24 cellular contexts compared by ENCODE assay signal in genomic region chrX:154061801-154062200, GRCh38. TPM values are rescaled to one million over a fixed set of nuclear protein-coding genes. Genes with fewer than 3 reads are reported as not detected.
DNase-seq lines count a peak whose midpoint lies in the region; ATAC-seq and TF ChIP-seq lines count a peak whose summit lies in the region.
"Had no signal": no experiment of that assay in that cellular context is flagged by ENCODE, and none has a peak within 500 bp of the region (broad histone marks: within the 10 kb centered on the region; RNA-seq: fewer than 3 reads in every experiment).

No MANE protein-coding gene starts in this region.

- peaks cover 84% of the 10 kb centered on the region for H3K4me1 Mint-ChIP-seq in activated naive CD4-positive, alpha-beta T cell treated with anti-CD3 and anti-CD28 coated beads for 36 hours (ENCODE audit: low read depth)
- H3K4me1 Mint-ChIP-seq in central memory CD8-positive, alpha-beta T cell, result peaks cover 74% of the 10 kb centered on the region
- peaks cover 44% of the 10 kb centered on the region for H3K4me1 Mint-ChIP-seq in endothelial cell (ENCODE audit: unreplicated experiment)

- DNase-seq in activated naive CD4-positive, alpha-beta T cell treated with anti-CD3 and anti-CD28 coated beads for 36 hours, result no peak
- no peak for DNase-seq in activated naive CD4-positive, alpha-beta T cell treated with Interleukin-2 at 50 U/mL for 16 hours
- no peak for DNase-seq in NT2/D1 (ENCODE audit: low read depth, low spot score)
- no peak for DNase-seq in central memory CD8-positive, alpha-beta T cell (ENCODE audit: low spot score in 2 of 2)
- no peak for DNase-seq in trophoblast cell
- no peak for DNase-seq in endothelial cell (ENCODE audit: low spot score)
- DNase-seq in central memory CD4-positive, alpha-beta T cell, result no peak
- no peak for DNase-seq in NCI-H2081 treated with DMSO at 0.1 percent for 48 hours (lab: John Stamatoyannopoulos, UW)
- DNase-seq: activated CD4-positive, alpha-beta T cell treated with anti-CD3 and anti-CD28 coated beads, Interleukin-2, amount 50 U/mL, for 1 hour; DMS153; GDM1; KBM-7; NCI-H1436 treated with DMSO at 0.1 percent for 48 hours; NCI-H2171 treated with DMSO at 0.1 percent for 48 hours; NCI-H526; posterior cingulate gyrus; sigmoid colon; stimulated activated CD4-positive, alpha-beta T cell treated with anti-CD3 and anti-CD28 coated beads, Interleukin-15, amount 100 ng/mL, for 24 hours; stimulated activated CD8-positive, alpha-beta memory T cell treated with anti-CD3 and anti-CD28 coated beads, Interleukin-4, amount 100 ng/mL, for 48 hours; substantia nigra; T-helper 2 cell had no signal

- H3K27ac Mint-ChIP-seq in activated naive CD4-positive, alpha-beta T cell treated with anti-CD3 and anti-CD28 coated beads for 36 hours, result peak overlapping the region; percentile 32
- H3K27ac Mint-ChIP-seq in central memory CD8-positive, alpha-beta T cell (ENCODE audit: low read depth), result peak overlapping the region; percentile 80
- H3K27ac Mint-ChIP-seq in endothelial cell (ENCODE audit: unreplicated experiment), result no peak overlapping the region

- intact Hi-C loops in activated naive CD4-positive, alpha-beta T cell treated with anti-CD3 and anti-CD28 coated beads for 36 hours (cut with micrococcal nuclease), result no loop called here

- H3K36me3 ChIP-seq in NT2/D1 (ENCODE audit: insufficient read depth, insufficient read length, low read length), result peaks cover 9% of the 10 kb centered on the region
- H3K36me3 ChIP-seq in trophoblast cell (ENCODE audit: control insufficient read depth in 1 of 2, insufficient read depth in 2 of 2, low read length in 2 of 2), result peaks cover 3 to 5% of the 10 kb centered on the region in 2 experiments

- peaks cover 4% of the 10 kb centered on the region for H3K79me2 ChIP-seq in trophoblast cell (ENCODE audit: control insufficient read depth, insufficient read depth, low read length, poor library complexity)

- H3K4me1 ChIP-seq in NT2/D1 (ENCODE audit: insufficient read depth, insufficient read length), result no peaks in the 10 kb centered on the region
- peaks cover 0 to 5% of the 10 kb centered on the region in 2 experiments for H3K4me1 ChIP-seq in trophoblast cell (ENCODE audit: control insufficient read depth in 1 of 2, insufficient read depth in 2 of 2, low read length in 2 of 2)
- H3K4me1 ChIP-seq: SJSA1 had no signal

- H3K27ac ChIP-seq in trophoblast cell (ENCODE audit: low read depth, low read length), result no peak overlapping the region
- H3K27ac ChIP-seq: coronary artery, sigmoid colon, SJSA1 had no signal

- CTCF ChIA-PET in activated naive CD4-positive, alpha-beta T cell treated with anti-CD3 and anti-CD28 coated beads for 36 hours (lab: Charles Lee), result no interaction called here

- no peaks in the 10 kb centered on the region for H3K27me3 ChIP-seq in NT2/D1 (ENCODE audit: insufficient read depth, insufficient read length)
- no peaks in the 10 kb centered on the region for H3K27me3 ChIP-seq in trophoblast cell (ENCODE audit: insufficient read depth, low read length)
- H3K27me3 ChIP-seq: sigmoid colon, SJSA1 had no signal

- H2BK120ac ChIP-seq in trophoblast cell (ENCODE audit: insufficient read depth, low read length, poor library complexity), result no peak overlapping the region

- no peak overlapping the region for H3K4me3 ChIP-seq in NT2/D1 (ENCODE audit: insufficient read length, low read depth)
- no peak overlapping the region for H3K4me3 ChIP-seq in trophoblast cell (ENCODE audit: low read depth, low read length)
- H3K4me3 ChIP-seq: coronary artery, sigmoid colon, SJSA1 had no signal

- no peak overlapping the region for H2BK12ac ChIP-seq in trophoblast cell (ENCODE audit: low read length)

- H3K27me3 Mint-ChIP-seq in activated naive CD4-positive, alpha-beta T cell treated with anti-CD3 and anti-CD28 coated beads for 36 hours (ENCODE audit: low read depth), result no peaks in the 10 kb centered on the region
- H3K27me3 Mint-ChIP-seq in central memory CD8-positive, alpha-beta T cell, result no peaks in the 10 kb centered on the region
- peaks cover 2% of the 10 kb centered on the region for H3K27me3 Mint-ChIP-seq in endothelial cell (ENCODE audit: unreplicated experiment)

- no peak overlapping the region for H3K14ac ChIP-seq in trophoblast cell (ENCODE audit: low read length)

- H3K36me3 Mint-ChIP-seq in activated naive CD4-positive, alpha-beta T cell treated with anti-CD3 and anti-CD28 coated beads for 36 hours (ENCODE audit: low read depth), result peaks cover 17% of the 10 kb centered on the region
- H3K36me3 Mint-ChIP-seq in central memory CD8-positive, alpha-beta T cell (ENCODE audit: insufficient read depth), result peaks cover 16% of the 10 kb centered on the region
- H3K36me3 Mint-ChIP-seq in endothelial cell (ENCODE audit: low read depth, unreplicated experiment), result no peaks in the 10 kb centered on the region

- H2BK5ac ChIP-seq in trophoblast cell (ENCODE audit: low read depth, low read length, poor library complexity), result no peak overlapping the region

- no peak overlapping the region for H3K23ac ChIP-seq in trophoblast cell (ENCODE audit: low read length)

- no peak overlapping the region for H4K12ac ChIP-seq in trophoblast cell (ENCODE audit: low read depth, low read length)

- H4K8ac ChIP-seq in trophoblast cell (ENCODE audit: low read depth, low read length), result no peak overlapping the region

- no peak overlapping the region for H2AFZ ChIP-seq in trophoblast cell (ENCODE audit: insufficient read depth, low read length, poor library complexity)

- no CpG with 5 or more reads among the region's 8 CpGs for WGBS in trophoblast cell (ENCODE audit: extremely low coverage, insufficient coverage, insufficient read length)

- H3K18ac ChIP-seq in trophoblast cell (ENCODE audit: low read length), result no peak overlapping the region

- H2AK5ac ChIP-seq in trophoblast cell (ENCODE audit: low read length), result no peak overlapping the region

- H3K4me2 ChIP-seq in trophoblast cell (ENCODE audit: low read length), result no peak overlapping the region

- H3K4me3 Mint-ChIP-seq in activated naive CD4-positive, alpha-beta T cell treated with anti-CD3 and anti-CD28 coated beads for 36 hours, result no peak overlapping the region
- peak overlapping the region; percentile 65 for H3K4me3 Mint-ChIP-seq in central memory CD8-positive, alpha-beta T cell
- no peak overlapping the region for H3K4me3 Mint-ChIP-seq in endothelial cell (ENCODE audit: unreplicated experiment)
- H3K4me3 Mint-ChIP-seq: nephron had no signal

- no peaks in the 10 kb centered on the region for H3K9me3 Mint-ChIP-seq in activated naive CD4-positive, alpha-beta T cell treated with anti-CD3 and anti-CD28 coated beads for 36 hours
- no peaks in the 10 kb centered on the region for H3K9me3 Mint-ChIP-seq in central memory CD8-positive, alpha-beta T cell
- no peaks in the 10 kb centered on the region for H3K9me3 Mint-ChIP-seq in endothelial cell (ENCODE audit: unreplicated experiment)

- H3K9me3 ChIP-seq in NT2/D1 (ENCODE audit: insufficient read depth, low read length) (no peaks in the 10 kb centered on the region), trophoblast cell (ENCODE audit: insufficient read depth, low read depth, low read length) (no peaks in the 10 kb centered on the region)
- H3K9me3 ChIP-seq: sigmoid colon, SJSA1 had no signal

- no peak for TF ChIP-seq CTCF in endothelial cell (IDR thresholded peaks at IDR 0.05; ENCODE audit: unreplicated experiment)

- H4K91ac ChIP-seq in trophoblast cell (ENCODE audit: low read depth, low read length), result no peak overlapping the region

- peak overlapping the region; percentile 32 for H3K9ac ChIP-seq in NT2/D1 (ENCODE audit: insufficient read length, low read depth)
- no peak overlapping the region for H3K9ac ChIP-seq in trophoblast cell (ENCODE audit: low read length)

- H3K79me1 ChIP-seq in trophoblast cell (ENCODE audit: low read length), result no peaks in the 10 kb centered on the region

- no peak for ATAC-seq in central memory CD8-positive, alpha-beta T cell (replicated peaks; ENCODE audit: extremely low read depth, poor library complexity, severe bottlenecking)

- H3K4ac ChIP-seq in trophoblast cell (ENCODE audit: low read depth, low read length), result peak overlapping the region; percentile 12

RNA-seq across cellular contexts. Expression of gene MECP2, which starts 35.7 kb away (rescaled TPM):
- total RNA-seq in activated naive CD4-positive, alpha-beta T cell treated with anti-CD3 and anti-CD28 coated beads for 36 hours, result 10 to 100 TPM; 47.1 to 50.2 TPM
- polyA plus RNA-seq in trophoblast cell (2013), result 13.4 and 13.5 TPM in 2 replicates
- 60.0 TPM for total RNA-seq in endothelial cell (ENCODE audit: unreplicated experiment)

RNA-seq across cellular contexts. Expression of gene IRAK1, which starts 42.1 kb away (rescaled TPM):
- 10 to 100 TPM; 77.2 to 82.6 TPM for total RNA-seq in activated naive CD4-positive, alpha-beta T cell treated with anti-CD3 and anti-CD28 coated beads for 36 hours
- polyA plus RNA-seq in trophoblast cell (2013), result 31.0 and 31.6 TPM in 2 replicates
- total RNA-seq in endothelial cell (ENCODE audit: unreplicated experiment), result 89.9 TPM
